In genomic region chr2:177906041-177906718, GRCh38 we compare ENCODE assay signal across 1 cellular context.
TF ChIP-seq lines count a peak whose summit lies in the region.

No MANE protein-coding gene starts in this region.

TF ChIP-seq in HepG2, 621 proteins besides CTCF, POLR2A, EP300 and RAD21 (continued from another document and continues in another):
- TF ChIP-seq ARID5B (CRISPR knock-in tag; IDR thresholded peaks at IDR 0.05) (0 out of 2 replicates have a peak, but pooled peaks have one; percentile 19), MEIS1 (CRISPR knock-in tag; IDR thresholded peaks at IDR 0.05; ENCODE audit: borderline replicate concordance) (no peak), MTA3 (CRISPR knock-in tag; IDR thresholded peaks at IDR 0.05) (no peak), POGK (CRISPR knock-in tag; conservative IDR thresholded peaks at IDR 0.05) (0 out of 2 replicates have a peak, but pooled peaks have one; percentile 39), POGZ (CRISPR knock-in tag; IDR thresholded peaks at IDR 0.05) (peak; percentile 80), TARDBP (CRISPR knock-in tag; IDR thresholded peaks at IDR 0.05) (peak; percentile 59; the same call in 1 of the 2 replicates), XRCC5 (optimal IDR thresholded peaks at IDR 0.05; ENCODE audit: low read length) (peak; percentile 88), HINFP (CRISPR knock-in tag; IDR thresholded peaks at IDR 0.05; ENCODE audit: low read depth) (no peak), ELK4 (CRISPR knock-in tag; IDR thresholded peaks at IDR 0.05; ENCODE audit: borderline replicate concordance) (no peak), ZFP36 (IDR thresholded peaks at IDR 0.05; ENCODE audit: borderline replicate concordance, low read depth, low read length, partially characterized antibody) (no peak), ZNF280B (CRISPR knock-in tag; IDR thresholded peaks at IDR 0.05; ENCODE audit: borderline replicate concordance) (peak; percentile 40; the same call in 1 of the 2 replicates), ZNF292 (CRISPR knock-in tag; IDR thresholded peaks at IDR 0.05; ENCODE audit: borderline replicate concordance, low read depth) (peak; percentile 78; the same call in 1 of the 2 replicates), THRA (CRISPR knock-in tag; IDR thresholded peaks at IDR 0.05; ENCODE audit: borderline replicate concordance) (0 out of 2 replicates have a peak, but pooled peaks have one; percentile 18), ZNF260 (CRISPR knock-in tag; IDR thresholded peaks at IDR 0.05; ENCODE audit: borderline replicate concordance, low read depth) (no peak), ZNF136 (CRISPR knock-in tag; IDR thresholded peaks at IDR 0.05; ENCODE audit: low read depth) (no peak), MAX (IDR thresholded peaks at IDR 0.05) (0 out of 2 replicates have a peak, but pooled peaks have one; percentile 11), TEAD3 (CRISPR knock-in tag; optimal IDR thresholded peaks at IDR 0.05; ENCODE audit: borderline replicate concordance) (peak; percentile 53), ATF2 (CRISPR knock-in tag; IDR thresholded peaks at IDR 0.05) (no peak), ZNF407 (CRISPR knock-in tag; IDR thresholded peaks at IDR 0.05; ENCODE audit: not compliant biosample characterization) (no peak), GATAD1 (CRISPR knock-in tag; IDR thresholded peaks at IDR 0.05) (peak; percentile 31; the same call in 1 of the 2 replicates), SALL1 (CRISPR knock-in tag; IDR thresholded peaks at IDR 0.05) (peak; percentile 56; the same call in 1 of the 2 replicates), E2F1 (CRISPR knock-in tag; IDR thresholded peaks at IDR 0.05) (no peak), STAG1 (CRISPR knock-in tag; IDR thresholded peaks at IDR 0.05) (peak; percentile 70), ZNF577 (CRISPR knock-in tag; IDR thresholded peaks at IDR 0.05; ENCODE audit: borderline replicate concordance, low read depth) (no peak), ATF7 (IDR thresholded peaks at IDR 0.05) (peak; percentile 65), ATF7 (CRISPR knock-in tag; IDR thresholded peaks at IDR 0.05) (no peak), PREB (CRISPR knock-in tag; IDR thresholded peaks at IDR 0.05) (no peak)
